ENCODE assay signal across 8 cellular contexts in the genomic region with DNA sequence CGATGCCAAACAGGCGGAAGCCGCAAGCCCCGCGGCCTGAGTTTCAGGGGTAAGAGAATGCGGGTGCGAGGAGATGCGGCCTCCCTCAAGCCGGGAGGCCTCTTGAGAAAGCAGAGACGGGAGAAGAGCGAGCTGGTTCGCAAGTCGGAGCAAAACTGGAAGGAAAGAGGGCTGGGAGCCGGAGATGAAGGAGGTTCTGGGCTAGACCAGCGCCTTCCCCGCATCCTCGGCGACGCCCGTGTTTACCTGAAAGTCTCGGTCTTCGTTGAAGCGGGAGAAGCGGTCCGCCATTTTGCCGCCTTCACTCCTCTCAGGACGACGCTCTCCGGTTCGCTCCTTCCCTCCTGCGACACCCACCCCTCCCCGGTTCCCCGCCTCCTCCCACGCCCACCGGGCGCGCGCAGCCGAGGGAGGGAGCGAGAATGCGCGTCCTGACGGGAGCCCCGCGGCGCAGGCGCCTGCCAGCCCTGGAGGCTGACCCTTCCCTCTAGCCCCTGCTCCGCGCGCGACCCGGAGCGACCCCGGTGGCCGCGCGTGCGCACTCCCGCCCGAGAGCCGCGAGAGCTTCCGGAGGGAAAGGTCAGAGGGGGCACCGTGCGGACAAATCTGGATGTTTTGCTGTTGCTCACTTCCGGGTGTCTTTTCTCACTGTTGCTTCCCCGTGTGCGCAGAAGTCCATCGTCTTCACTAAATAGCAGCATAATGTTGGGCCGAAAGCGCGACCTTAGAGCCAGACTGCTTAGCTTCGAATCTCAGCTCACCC. TPM values are rescaled to one million over a fixed set of nuclear protein-coding genes. Genes with fewer than 3 reads are reported as not detected.
DNase-seq lines count a peak whose midpoint lies in the region; ATAC-seq and TF ChIP-seq lines count a peak whose summit lies in the region.

A gene (minus strand): TSS at position 327 of the 763 bp plus-strand sequence. CDS start 36 bp downstream, at position 291.

- H3K36me3 ChIP-seq in DOHH2 (ENCODE audit: control insufficient read depth, low read length) (peaks cover 31% of the 10 kb centered on the region), GM23338 (ENCODE audit: insufficient read depth) (no peaks in the 10 kb centered on the region)
- H3K36me3 ChIP-seq in naive thymus-derived CD4-positive, alpha-beta T cell (ENCODE audit: control insufficient read depth in 2 of 3, insufficient read depth in 3 of 3, low read length in 3 of 3), result peaks cover 0 to 7% (median 0%) of the 10 kb centered on the region in 3 experiments

- POLR2A ChIA-PET in naive thymus-derived CD4-positive, alpha-beta T cell (lab: Charles Lee), result interaction anchor here (0.7 to 1.9 kb wide), 11 partner anchors 13 to 1019 kb away, joined by 3 to 7 read pairs (median 3); a partner anchor contains a TSS

- H3K4me1 Mint-ChIP-seq in GM23338, result peaks cover 11% of the 10 kb centered on the region; the same call in 2 of the 3 replicates
- peaks cover 31% of the 10 kb centered on the region for H3K4me1 Mint-ChIP-seq in activated T-helper 1 cell treated with anti-CD3 and anti-CD28 coated beads, Interleukin-12 subunit alpha, Interleukin-12 subunit beta, Interleukin-2, Interleukin-4 antibody, amounts not matched to agents 30 ng/mL and 10 ng/mL and 1 ng/mL, durations not matched to agents 14 hours and 24 hours and 36 hours (ENCODE audit: low read depth)
- peaks cover 25 to 51% (median 40%) of the 10 kb centered on the region in 7 donors for H3K4me1 Mint-ChIP-seq in naive thymus-derived CD4-positive, alpha-beta T cell
- peaks cover 38% of the 10 kb centered on the region for H3K4me1 Mint-ChIP-seq in stimulated activated memory B cell treated with anti-CD40 and anti-IgM and Interleukin-4, amounts not matched to agents 10 μg/mL and 1 μg/mL and 100 μg/mL, for 72 hours

- no peaks in the 10 kb centered on the region for H3K27me3 ChIP-seq in DOHH2 (ENCODE audit: control insufficient read depth, low read length)
- H3K27me3 ChIP-seq in GM23338 (ENCODE audit: insufficient read depth), result no peaks in the 10 kb centered on the region
- H3K27me3 ChIP-seq in naive thymus-derived CD4-positive, alpha-beta T cell (ENCODE audit: control insufficient read depth in 2 of 2, insufficient read depth in 2 of 2, low read length in 2 of 2), result no peaks in the 10 kb centered on the region

- H3K4me1 ChIP-seq in DOHH2 (ENCODE audit: control insufficient read depth, low read length) (peaks cover 41% of the 10 kb centered on the region), GM23338 (ENCODE audit: insufficient read depth) (peaks cover 5% of the 10 kb centered on the region; the same call in 1 of the 2 replicates)
- H3K4me1 ChIP-seq in naive thymus-derived CD4-positive, alpha-beta T cell (ENCODE audit: control insufficient read depth in 2 of 2, insufficient read depth in 2 of 2, low read length in 2 of 2), result peaks cover 18 to 26% of the 10 kb centered on the region in 2 donors

- H3K9me2 ChIP-seq in DOHH2 (replicated peaks; ENCODE audit: control insufficient read depth, low read length) (no peaks in the 10 kb centered on the region), GM23338 (ENCODE audit: insufficient read depth) (no peaks in the 10 kb centered on the region)

- H3K4me3 Mint-ChIP-seq in GM23338, result peak within 1 kb of the TSS; percentile 89
- peak within 1 kb of the TSS; percentile 98 for H3K4me3 Mint-ChIP-seq in activated T-helper 1 cell treated with anti-CD3 and anti-CD28 coated beads, Interleukin-12 subunit alpha, Interleukin-12 subunit beta, Interleukin-2, Interleukin-4 antibody, amounts not matched to agents 30 ng/mL and 10 ng/mL and 1 ng/mL, durations not matched to agents 14 hours and 24 hours and 36 hours
- H3K4me3 Mint-ChIP-seq in naive thymus-derived CD4-positive, alpha-beta T cell, result peak within 1 kb of the TSS; percentile 92 to 99 (median 98)
- peak within 1 kb of the TSS; percentile 98 for H3K4me3 Mint-ChIP-seq in stimulated activated memory B cell treated with anti-CD40 and anti-IgM and Interleukin-4, amounts not matched to agents 10 μg/mL and 1 μg/mL and 100 μg/mL, for 72 hours

- peak within 1 kb of the TSS; percentile 95 for H3K4me3 ChIP-seq in DOHH2 (ENCODE audit: low read length)
- peak within 1 kb of the TSS; percentile 89 for H3K4me3 ChIP-seq in GM23338
- peak within 1 kb of the TSS; percentile 84 for H3K4me3 ChIP-seq in naive thymus-derived CD4-positive, alpha-beta T cell (ENCODE audit: low read length)

- H3K9me3 Mint-ChIP-seq in GM23338, result no peaks in the 10 kb centered on the region
- H3K9me3 Mint-ChIP-seq in activated T-helper 1 cell treated with anti-CD3 and anti-CD28 coated beads, Interleukin-12 subunit alpha, Interleukin-12 subunit beta, Interleukin-2, Interleukin-4 antibody, amounts not matched to agents 30 ng/mL and 10 ng/mL and 1 ng/mL, durations not matched to agents 14 hours and 24 hours and 36 hours, result no peaks in the 10 kb centered on the region
- peaks cover 0 to 2% (median 0%) of the 10 kb centered on the region in 11 donors for H3K9me3 Mint-ChIP-seq in naive thymus-derived CD4-positive, alpha-beta T cell
- H3K9me3 Mint-ChIP-seq in stimulated activated memory B cell treated with anti-CD40 and anti-IgM and Interleukin-4, amounts not matched to agents 10 μg/mL and 1 μg/mL and 100 μg/mL, for 72 hours, result no peaks in the 10 kb centered on the region

- ATAC-seq in GM23338, result peak; percentile 95
- peak; percentile 94 for ATAC-seq in naive thymus-derived CD4-positive, alpha-beta T cell
- ATAC-seq in stimulated activated memory B cell treated with anti-CD40 and anti-IgM and Interleukin-4, amounts not matched to agents 10 μg/mL and 1 μg/mL and 100 μg/mL, for 72 hours, result peak; percentile 97

- H3K27ac Mint-ChIP-seq in GM23338, result peak within 1 kb of the TSS; percentile 99
- peak within 1 kb of the TSS; percentile 95 for H3K27ac Mint-ChIP-seq in activated T-helper 1 cell treated with anti-CD3 and anti-CD28 coated beads, Interleukin-12 subunit alpha, Interleukin-12 subunit beta, Interleukin-2, Interleukin-4 antibody, amounts not matched to agents 30 ng/mL and 10 ng/mL and 1 ng/mL, durations not matched to agents 14 hours and 24 hours and 36 hours
- peak within 1 kb of the TSS; percentile 95 to 99 (median 97) for H3K27ac Mint-ChIP-seq in naive thymus-derived CD4-positive, alpha-beta T cell
- peak within 1 kb of the TSS; percentile 99 for H3K27ac Mint-ChIP-seq in stimulated activated memory B cell treated with anti-CD40 and anti-IgM and Interleukin-4, amounts not matched to agents 10 μg/mL and 1 μg/mL and 100 μg/mL, for 72 hours

- intact Hi-C loops in activated T-helper 1 cell treated with anti-CD3 and anti-CD28 coated beads, Interleukin-12 subunit alpha, Interleukin-12 subunit beta, Interleukin-2, Interleukin-4 antibody, amounts not matched to agents 30 ng/mL and 10 ng/mL and 1 ng/mL, durations not matched to agents 14 hours and 24 hours and 36 hours (cut with micrococcal nuclease), result loop anchor here (1.0 kb wide), 2 partner anchors 118 to 282 kb away; no protein-coding TSS in a partner anchor
- intact Hi-C loops in naive thymus-derived CD4-positive, alpha-beta T cell (cut with micrococcal nuclease), result loop anchor here (1.0 to 10.0 kb wide), 8 partner anchors 54 to 488 kb away; a partner anchor contains a TSS

- TF ChIP-seq CTCF in DOHH2 (IDR thresholded peaks at IDR 0.05; ENCODE audit: low read depth, low read length, poor library complexity, severe bottlenecking) (no peak), GM23338 (conservative IDR thresholded peaks at IDR 0.05; ENCODE audit: low read depth in 2 of 2) (no peak)

- H3F3A ChIP-seq in DOHH2 (ENCODE audit: control insufficient read depth, insufficient read depth), result no peaks in the 10 kb centered on the region
- 0 out of 2 replicates have a peak, but pooled peaks cover 4% of the 10 kb centered on the region for H3F3A ChIP-seq in GM23338 (replicated peaks; ENCODE audit: low read depth)

- peaks cover 12% of the 10 kb centered on the region for H3K27me3 Mint-ChIP-seq in GM23338 (ENCODE audit: insufficient read depth, low read depth, poor library complexity)
- no peaks in the 10 kb centered on the region for H3K27me3 Mint-ChIP-seq in activated T-helper 1 cell treated with anti-CD3 and anti-CD28 coated beads, Interleukin-12 subunit alpha, Interleukin-12 subunit beta, Interleukin-2, Interleukin-4 antibody, amounts not matched to agents 30 ng/mL and 10 ng/mL and 1 ng/mL, durations not matched to agents 14 hours and 24 hours and 36 hours (ENCODE audit: insufficient read depth)
- H3K27me3 Mint-ChIP-seq in naive thymus-derived CD4-positive, alpha-beta T cell, result peaks cover 0 to 5% (median 4%) of the 10 kb centered on the region in 5 donors
- peaks cover 29% of the 10 kb centered on the region for H3K27me3 Mint-ChIP-seq in stimulated activated memory B cell treated with anti-CD40 and anti-IgM and Interleukin-4, amounts not matched to agents 10 μg/mL and 1 μg/mL and 100 μg/mL, for 72 hours

- no peaks in the 10 kb centered on the region for H3K9me3 ChIP-seq in DOHH2 (ENCODE audit: control insufficient read depth, insufficient read depth, low read length)
- no peaks in the 10 kb centered on the region for H3K9me3 ChIP-seq in naive thymus-derived CD4-positive, alpha-beta T cell (ENCODE audit: control insufficient read depth in 2 of 3, low read length in 3 of 3)

- CTCF ChIA-PET in naive thymus-derived CD4-positive, alpha-beta T cell (lab: Charles Lee), result interaction anchor here (1.2 kb wide), 1 partner anchor 13 kb away, joined by 3 read pairs; no protein-coding TSS in a partner anchor

- H2AFZ ChIP-seq in GM23338, result peak within 1 kb of the TSS; percentile 79

- H3K79me2 ChIP-seq in DOHH2 (ENCODE audit: control insufficient read depth, low read length), result peaks cover 57% of the 10 kb centered on the region
- peaks cover 47% of the 10 kb centered on the region for H3K79me2 ChIP-seq in GM23338 (replicated peaks; ENCODE audit: insufficient read depth)

- H4K20me1 ChIP-seq in DOHH2 (ENCODE audit: control insufficient read depth, insufficient read depth, low read depth, low read length) (peaks cover 26% of the 10 kb centered on the region; the same call in 1 of the 2 replicates), GM23338 (replicated peaks; ENCODE audit: insufficient read depth) (peaks cover 27% of the 10 kb centered on the region)

- no peaks in the 10 kb centered on the region; the same call in 2 of the 3 replicates for H3K36me3 Mint-ChIP-seq in GM23338 (ENCODE audit: low read depth)
- H3K36me3 Mint-ChIP-seq in activated T-helper 1 cell treated with anti-CD3 and anti-CD28 coated beads, Interleukin-12 subunit alpha, Interleukin-12 subunit beta, Interleukin-2, Interleukin-4 antibody, amounts not matched to agents 30 ng/mL and 10 ng/mL and 1 ng/mL, durations not matched to agents 14 hours and 24 hours and 36 hours (ENCODE audit: low read depth), result peaks cover 2% of the 10 kb centered on the region
- peaks cover 0 to 12% (median 2%) of the 10 kb centered on the region in 5 donors for H3K36me3 Mint-ChIP-seq in naive thymus-derived CD4-positive, alpha-beta T cell
- H3K36me3 Mint-ChIP-seq in stimulated activated memory B cell treated with anti-CD40 and anti-IgM and Interleukin-4, amounts not matched to agents 10 μg/mL and 1 μg/mL and 100 μg/mL, for 72 hours, result peaks cover 10% of the 10 kb centered on the region

- peak; percentile 94 for DNase-seq in GM23338 (ENCODE audit: low spot score)
- peak; percentile 97 for DNase-seq in LHCN-M2 (ENCODE audit: low read depth)
- DNase-seq in RPMI7951 (ENCODE audit: low read depth), result peak; percentile 89
- peak; percentile 97 for DNase-seq in activated T-helper 1 cell treated with anti-CD3 and anti-CD28 coated beads, Interleukin-12 subunit alpha, Interleukin-12 subunit beta, Interleukin-2, Interleukin-4 antibody, amounts not matched to agents 30 ng/mL and 10 ng/mL and 1 ng/mL, durations not matched to agents 14 hours and 24 hours and 36 hours (ENCODE audit: low spot score)
- DNase-seq in fibroblast of gingiva (ENCODE audit: low read depth), result peak; percentile 97
- peak; percentile 87 to 97 (median 94) for DNase-seq in naive thymus-derived CD4-positive, alpha-beta T cell

- H3K27ac ChIP-seq in DOHH2 (ENCODE audit: low read depth, low read length) (peak within 1 kb of the TSS; percentile 77), GM23338 (ENCODE audit: low read depth) (peak within 1 kb of the TSS; percentile 98)
- peak within 1 kb of the TSS; percentile 93 for H3K27ac ChIP-seq in naive thymus-derived CD4-positive, alpha-beta T cell (ENCODE audit: low read depth, low read length)

- peak within 1 kb of the TSS; percentile 90 for H3K4me2 ChIP-seq in DOHH2 (ENCODE audit: low read length)
- peak within 1 kb of the TSS; percentile 89 for H3K4me2 ChIP-seq in GM23338

RNA-seq across cellular contexts. Expression of the gene that starts here (rescaled TPM):
- total RNA-seq in GM23338 (2014; rRNA removed; shearing (Covaris generic)), result 44.4 and 52.2 TPM in 2 replicates
- polyA plus RNA-seq in GM23338 (2016; fragmentation: Nextera tagmentation; extraction: Ambion mirVana), result 59.7 and 76.5 TPM in 2 replicates
- total RNA-seq in LHCN-M2 (2014; rRNA removed), result 15.8 and 21.6 TPM in 2 replicates
- 9.1 TPM for polyA plus RNA-seq in LHCN-M2 (2012)
- 10.9 and 11.3 TPM in 2 replicates for total RNA-seq in RPMI7951 (2014; rRNA removed; shearing (Covaris generic))
- 50.4 and 51.1 TPM in 2 replicates for total RNA-seq in activated T-helper 1 cell treated with anti-CD3 and anti-CD28 coated beads, Interleukin-12 subunit alpha, Interleukin-12 subunit beta, Interleukin-2, Interleukin-4 antibody, amounts not matched to agents 30 ng/mL and 10 ng/mL and 1 ng/mL, durations not matched to agents 14 hours and 24 hours and 36 hours
- total RNA-seq in naive thymus-derived CD4-positive, alpha-beta T cell, result 10 to 100 TPM; 45.0 to 88.5 (median 82.9) TPM
- 10 to 100 TPM; 40.2 to 59.1 TPM for polyA plus RNA-seq in naive thymus-derived CD4-positive, alpha-beta T cell

Comparison
In these comparisons a context has a peak if more than half of its experiments do, and no peak if none do; other contexts are left out.
1. Peak in every context shown above with its lines: DNase-seq, ATAC-seq, H3K4me3 ChIP-seq and H3K27ac ChIP-seq.